Comparison of ENCODE assay signal across 8 cellular contexts in the genomic region with DNA sequence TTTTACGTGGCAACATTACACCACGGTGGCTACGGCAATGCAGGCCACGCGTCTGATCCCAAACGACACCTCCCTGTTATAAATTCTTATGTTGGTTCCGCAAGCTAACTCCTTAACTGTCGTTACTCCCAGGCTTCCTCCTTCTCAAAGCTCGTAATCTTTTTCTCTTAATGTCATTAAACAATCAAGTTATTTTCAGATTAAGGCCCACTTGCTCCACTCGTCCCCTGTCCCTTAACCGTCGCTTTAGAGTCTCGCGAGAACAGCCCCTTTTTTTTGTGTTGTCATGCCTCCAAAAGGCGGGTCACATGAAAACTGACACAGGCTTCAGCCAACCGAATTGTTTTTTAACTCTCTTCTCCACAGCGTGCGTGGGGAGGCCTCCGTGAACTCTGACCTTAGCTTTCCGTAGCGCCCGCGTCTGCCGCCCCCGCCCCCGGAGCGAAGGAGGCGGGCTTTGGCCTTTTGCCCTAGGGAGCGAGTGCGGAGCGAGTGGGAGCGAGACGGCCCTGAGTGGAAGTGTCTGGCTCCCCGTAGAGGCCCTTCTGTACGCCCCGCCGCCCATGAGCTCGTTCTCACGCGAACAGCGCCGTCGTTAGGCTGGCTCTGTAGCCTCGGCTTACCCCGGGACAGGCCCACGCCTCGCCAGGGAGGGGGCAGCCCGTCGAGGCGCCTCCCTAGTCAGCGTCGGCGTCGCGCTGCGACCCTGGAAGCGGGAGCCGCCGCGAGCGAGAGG. TPM values are rescaled to one million over a fixed set of nuclear protein-coding genes. Genes with fewer than 3 reads are reported as not detected.
DNase-seq lines count a peak whose midpoint lies in the region; ATAC-seq and TF ChIP-seq lines count a peak whose summit lies in the region.

CAND1 (plus strand) TSS at position 463 of the 736 bp plus-strand sequence. CDS start 360 bp downstream, outside the sequence.

- ATAC-seq in CD8-positive, alpha-beta T cell = peak; percentile 78
- ATAC-seq in GM19468 (IDR thresholded peaks at IDR 0.05; ENCODE audit: extremely low read depth, unreplicated experiment) (peak; percentile 73), lung (ENCODE audit: insufficient read depth, low FRiP score) (peak; percentile 92)

- H3K4me3 Mint-ChIP-seq in CD8-positive, alpha-beta T cell = peak within 1 kb of the TSS; percentile 88

- peaks cover 7% of the 10 kb centered on the region for H3K36me3 Mint-ChIP-seq in CD8-positive, alpha-beta T cell

- H3K27me3 Mint-ChIP-seq in CD8-positive, alpha-beta T cell (ENCODE audit: low read depth) = no peaks in the 10 kb centered on the region

- H3K4me1 ChIP-seq in CD8-positive, alpha-beta T cell (ENCODE audit: insufficient read depth, low read length) = peaks cover 33% of the 10 kb centered on the region
- peaks cover 3 to 8% of the 10 kb centered on the region in 2 donors for H3K4me1 ChIP-seq in lung (ENCODE audit: control insufficient read depth in 2 of 2, insufficient read depth in 2 of 2, low read length in 2 of 2)

- CTCF ChIA-PET in CD8-positive, alpha-beta T cell (lab: Charles Lee) = interaction anchor here (0.9 to 2.2 kb wide), 6 partner anchors 11 to 108 kb away, joined by 3 to 7 read pairs (median 4); no protein-coding TSS in a partner anchor

- no peaks in the 10 kb centered on the region for H3K36me3 ChIP-seq in CD8-positive, alpha-beta T cell (ENCODE audit: insufficient read depth, low read length)
- peaks cover 0 to 2% of the 10 kb centered on the region in 2 donors for H3K36me3 ChIP-seq in lung (ENCODE audit: control insufficient read depth in 2 of 2, insufficient read depth in 2 of 2, low read length in 2 of 2)

- intact Hi-C loops in CD8-positive, alpha-beta T cell (cut with DNase I, micrococcal nuclease) = loop anchor here (1.0 to 10.0 kb wide), 15 partner anchors 380 to 1968 kb away; partner anchors contain the start of genes HELB (in 2 of the 2), MDM1 (in 2 of the 2), MDM2 (in 2 of the 2) and CPSF6 (in 1 of the 2)

- no peak for TF ChIP-seq CTCF in CD8-positive, alpha-beta T cell (IDR thresholded peaks at IDR 0.05)
- no peak for TF ChIP-seq CTCF in lung (IDR thresholded peaks at IDR 0.05; ENCODE audit: control extremely low read depth, extremely low read depth)

- no peaks in the 10 kb centered on the region for H3K9me3 ChIP-seq in CD8-positive, alpha-beta T cell (ENCODE audit: low read length)
- peaks cover 0 to 3% of the 10 kb centered on the region in 2 donors for H3K9me3 ChIP-seq in lung (ENCODE audit: control insufficient read depth in 2 of 2, insufficient read depth in 1 of 2, low read length in 1 of 2)

- H3K27ac ChIP-seq in CD8-positive, alpha-beta T cell (ENCODE audit: low read depth, low read length) = peak within 1 kb of the TSS; percentile 68
- peak within 1 kb of the TSS; percentile 97 to 99 for H3K27ac ChIP-seq in lung (ENCODE audit: low read depth in 1 of 2, low read length in 1 of 2)

- H3K27me3 ChIP-seq in CD8-positive, alpha-beta T cell (ENCODE audit: insufficient read depth, low read length) = no peaks in the 10 kb centered on the region
- no peaks in the 10 kb centered on the region for H3K27me3 ChIP-seq in lung (ENCODE audit: control insufficient read depth, insufficient read depth)

- POLR2A ChIA-PET in CD8-positive, alpha-beta T cell (lab: Charles Lee) = interaction anchor here (0.6 to 3.8 kb wide), 17 partner anchors 8 to 1544 kb away, joined by 3 to 22 read pairs (median 7); partner anchors contain the start of genes DYRK2, LLPH, MDM2 and TMBIM4

- WGBS in lung, 2 donors = 0% methylated on average over 46 to 61 of the region's 61 CpGs

- peaks cover 48% of the 10 kb centered on the region for H3K4me1 Mint-ChIP-seq in CD8-positive, alpha-beta T cell (ENCODE audit: low read depth)

- H3K4me3 ChIP-seq in CD8-positive, alpha-beta T cell (ENCODE audit: low read depth, low read length) = peak within 1 kb of the TSS; percentile 92
- peak within 1 kb of the TSS; percentile 86 for H3K4me3 ChIP-seq in lung

- DNase-seq in CD8-positive, alpha-beta T cell = peak; percentile 89 to 97 (median 94)
- peak; percentile 99 for DNase-seq in HS-5 (ENCODE audit: low read depth)
- DNase-seq in NK-92 (lab: John Stamatoyannopoulos, UW; ENCODE audit: unreplicated experiment) = peak; percentile 65
- DNase-seq in activated CD8-positive, alpha-beta memory T cell treated with anti-CD3 and anti-CD28 coated beads for 24 hours = peak; percentile 98
- peak; percentile 93 for DNase-seq in effector CD4-positive, alpha-beta T cell
- DNase-seq in lung (ENCODE audit: low spot score) = peak; percentile 97
- peak; percentile 94 to 96 (median 95) for DNase-seq in stimulated activated CD4-positive, alpha-beta T cell treated with anti-CD3 and anti-CD28 coated beads, TNF-alpha, amount 100 ng/mL, for 4 hours (ENCODE audit: low read depth in 3 of 3)

- H3K27ac Mint-ChIP-seq in CD8-positive, alpha-beta T cell = peak within 1 kb of the TSS; percentile 99

- no peaks in the 10 kb centered on the region for H3K9me3 Mint-ChIP-seq in CD8-positive, alpha-beta T cell

RNA-seq across cellular contexts. Expression of gene CAND1, which starts in this region (rescaled TPM):
- total RNA-seq in CD8-positive, alpha-beta T cell = 100 to 1,000 TPM; 116 to 130 TPM
- 100 to 1,000 TPM in 1 of 2 donors, 10 to 100 TPM in 1; 96.3 to 194 TPM for total RNA-seq in lung
- polyA plus RNA-seq in lung = 10 to 100 TPM; 12.9 to 35.7 TPM

Comparison
In these comparisons a context has a peak if more than half of its experiments do, and no peak if none do; other contexts are left out.
1. Peak in every context shown above with its lines: DNase-seq, ATAC-seq, H3K4me3 ChIP-seq and H3K27ac ChIP-seq.